8 cellular contexts compared by ENCODE assay signal in genomic region chr11:3797329-3798090, GRCh38. TPM values are rescaled to one million over a fixed set of nuclear protein-coding genes. Genes with fewer than 3 reads are reported as not detected.
DNase-seq lines count a peak whose midpoint lies in the region; ATAC-seq and TF ChIP-seq lines count a peak whose summit lies in the region.

TSS of gene NUP98 (minus strand) at chr11:3797554. CDS start at chr11:3782117, 15,437 bp downstream.

- ATAC-seq in activated T-helper 17 cell treated with anti-CD3 and anti-CD28 coated beads, Interleukin-2, amount 50 U/mL, for 72 hours (replicated peaks), result peak; percentile 95
- peak; percentile 84 to 89 for ATAC-seq in naive B cell (ENCODE audit: low read depth in 2 of 2)
- peak; percentile 98 for ATAC-seq in stimulated activated memory B cell treated with anti-CD40 and anti-IgM and Interleukin-4, amounts not matched to agents 10 μg/mL and 1 μg/mL and 100 μg/mL, for 72 hours

- TF ChIP-seq CTCF in LNCaP clone FGC (IDR thresholded peaks at IDR 0.05; ENCODE audit: control insufficient read depth, extremely low read depth, insufficient read depth) (no peak), RWPE1 (conservative IDR thresholded peaks at IDR 0.05; ENCODE audit: low read depth) (no peak)

- POLR2A ChIA-PET in RWPE1 (lab: Yijun Ruan, JAX; ENCODE audit: low non-redundant PET), result no interaction called here

- H3K9me3 Mint-ChIP-seq in activated T-helper 17 cell treated with anti-CD3 and anti-CD28 coated beads, Interleukin-2, amount 50 U/mL, for 72 hours, result no peaks in the 10 kb centered on the region
- H3K9me3 Mint-ChIP-seq in naive B cell, result no peaks in the 10 kb centered on the region
- H3K9me3 Mint-ChIP-seq in stimulated activated memory B cell treated with anti-CD40 and anti-IgM and Interleukin-4, amounts not matched to agents 10 μg/mL and 1 μg/mL and 100 μg/mL, for 72 hours, result no peaks in the 10 kb centered on the region

- CTCF ChIA-PET in RWPE1 (lab: Yijun Ruan, JAX), result interaction anchor here (1.5 kb wide), 1 partner anchor 44 kb away, joined by 3 read pairs; no protein-coding TSS in a partner anchor

- DNase-seq in Daoy (ENCODE audit: low read depth) (peak; percentile 100), GOT3 (lab: John Stamatoyannopoulos, UW) (peak; percentile 96), LNCaP clone FGC (ENCODE audit: low read depth) (peak; percentile 99), RWPE1 (ENCODE audit: low spot score) (peak; percentile 99), fibroblast of gingiva (ENCODE audit: low read depth) (peak; percentile 100), naive B cell (peak; percentile 100)

- H3K27ac Mint-ChIP-seq in activated T-helper 17 cell treated with anti-CD3 and anti-CD28 coated beads, Interleukin-2, amount 50 U/mL, for 72 hours, result peak within 1 kb of the TSS; percentile 99
- H3K27ac Mint-ChIP-seq in naive B cell, result peak within 1 kb of the TSS; percentile 98 to 100 (median 99)
- H3K27ac Mint-ChIP-seq in stimulated activated memory B cell treated with anti-CD40 and anti-IgM and Interleukin-4, amounts not matched to agents 10 μg/mL and 1 μg/mL and 100 μg/mL, for 72 hours, result peak within 1 kb of the TSS; percentile 89

- peaks cover 51% of the 10 kb centered on the region for H3K36me3 Mint-ChIP-seq in activated T-helper 17 cell treated with anti-CD3 and anti-CD28 coated beads, Interleukin-2, amount 50 U/mL, for 72 hours (ENCODE audit: low read depth)
- no peaks in the 10 kb centered on the region for H3K36me3 Mint-ChIP-seq in naive B cell
- H3K36me3 Mint-ChIP-seq in stimulated activated memory B cell treated with anti-CD40 and anti-IgM and Interleukin-4, amounts not matched to agents 10 μg/mL and 1 μg/mL and 100 μg/mL, for 72 hours, result peaks cover 12% of the 10 kb centered on the region

- no peaks in the 10 kb centered on the region for H3K27me3 Mint-ChIP-seq in activated T-helper 17 cell treated with anti-CD3 and anti-CD28 coated beads, Interleukin-2, amount 50 U/mL, for 72 hours
- H3K27me3 Mint-ChIP-seq in naive B cell, result no peaks in the 10 kb centered on the region
- H3K27me3 Mint-ChIP-seq in stimulated activated memory B cell treated with anti-CD40 and anti-IgM and Interleukin-4, amounts not matched to agents 10 μg/mL and 1 μg/mL and 100 μg/mL, for 72 hours, result no peaks in the 10 kb centered on the region

- H3K4me3 ChIP-seq in LNCaP clone FGC (ENCODE audit: low read depth, low read length), result peak within 1 kb of the TSS; percentile 99

- H3K4me3 Mint-ChIP-seq in activated T-helper 17 cell treated with anti-CD3 and anti-CD28 coated beads, Interleukin-2, amount 50 U/mL, for 72 hours, result peak within 1 kb of the TSS; percentile 96
- H3K4me3 Mint-ChIP-seq in naive B cell, result peak within 1 kb of the TSS; percentile 89 to 100 (median 97)
- H3K4me3 Mint-ChIP-seq in stimulated activated memory B cell treated with anti-CD40 and anti-IgM and Interleukin-4, amounts not matched to agents 10 μg/mL and 1 μg/mL and 100 μg/mL, for 72 hours, result peak within 1 kb of the TSS; percentile 88

- peaks cover 14% of the 10 kb centered on the region for H3K4me1 Mint-ChIP-seq in activated T-helper 17 cell treated with anti-CD3 and anti-CD28 coated beads, Interleukin-2, amount 50 U/mL, for 72 hours
- peaks cover 19 to 47% (median 39%) of the 10 kb centered on the region in 3 donors for H3K4me1 Mint-ChIP-seq in naive B cell
- H3K4me1 Mint-ChIP-seq in stimulated activated memory B cell treated with anti-CD40 and anti-IgM and Interleukin-4, amounts not matched to agents 10 μg/mL and 1 μg/mL and 100 μg/mL, for 72 hours, result peaks cover 32% of the 10 kb centered on the region

- peak within 1 kb of the TSS; percentile 83 for H3K27ac ChIP-seq in RWPE1

RNA-seq across cellular contexts. Expression of gene NUP98, which starts in this region (rescaled TPM):
- total RNA-seq in Daoy (2014; rRNA removed; shearing (Covaris generic)), result 76.7 and 79.0 TPM in 2 replicates
- 100 to 1,000 TPM; 126 to 149 TPM for total RNA-seq in activated T-helper 17 cell treated with anti-CD3 and anti-CD28 coated beads, Interleukin-2, amount 50 U/mL, for 72 hours
- polyA plus RNA-seq in naive B cell (ENCODE audit: low read depth in 6 of 6), result 10 to 100 TPM; 29.4 to 57.0 (median 38.7) TPM

Comparison
In these comparisons a context has a peak if more than half of its experiments do, and no peak if none do; other contexts are left out.
1. Peak in every context shown above with its lines: DNase-seq, ATAC-seq, H3K4me3 ChIP-seq and H3K27ac ChIP-seq.